ENCODE assay signal across 14 cellular contexts in the genomic region with DNA sequence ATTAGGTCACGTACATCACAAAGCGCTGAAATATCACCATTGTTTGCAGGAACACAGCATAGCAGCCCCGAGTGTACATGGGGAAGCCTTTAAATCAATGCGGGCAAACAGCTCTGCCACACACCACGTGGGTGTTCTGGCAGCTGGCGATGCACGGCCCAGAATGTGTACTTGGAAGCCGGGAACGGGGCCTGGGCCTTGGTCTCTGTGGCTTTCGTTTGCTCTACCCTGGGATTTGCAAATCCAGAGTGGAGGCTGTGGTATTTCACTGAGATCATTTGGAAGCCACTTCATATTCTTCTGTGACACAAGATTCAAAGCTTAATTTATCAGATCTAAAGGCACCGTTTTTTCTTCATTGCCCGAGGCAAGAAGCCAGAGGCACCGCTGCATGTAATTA.
DNase-seq lines count a peak whose midpoint lies in the region; ATAC-seq and TF ChIP-seq lines count a peak whose summit lies in the region.
"Had no signal": no experiment of that assay in that cellular context is flagged by ENCODE, and none has a peak within 500 bp of the region (broad histone marks: within the 10 kb centered on the region; RNA-seq: fewer than 3 reads in every experiment).

No MANE protein-coding gene starts in this region.

- no peaks in the 10 kb centered on the region for H3K27me3 ChIP-seq in vagina
- H3K27me3 ChIP-seq: thyroid gland had no signal

- DNase-seq in NCI-H524 (lab: John Stamatoyannopoulos, UW) (peak; percentile 3 to 52), NCI-H524 treated with DMSO at 0.1 percent for 48 hours (lab: John Stamatoyannopoulos, UW) (no peak), medulla oblongata (ENCODE audit: extremely low spot score) (peak; percentile 89), vagina (ENCODE audit: extremely low spot score in 2 of 2) (peak; percentile 40 to 47), cerebellar nuclear complex (lab: John Stamatoyannopoulos, UW) (no peak), CD14-positive monocyte (ENCODE audit: low spot score) (no peak)
- DNase-seq: activated B cell treated with CpG ODN at 0.5 μM for 24 hours, amniotic stem cell, mucosa of descending colon, NCI-H1930, thyroid gland had no signal

- H3K36me3 ChIP-seq in vagina = no peaks in the 10 kb centered on the region
- H3K36me3 ChIP-seq: thyroid gland had no signal

- peak overlapping the region; percentile 49 for H3K27ac ChIP-seq in VCaP
- H3K27ac ChIP-seq in vagina = no peak overlapping the region
- H3K27ac ChIP-seq: thyroid gland had no signal

- H3K36me3 Mint-ChIP-seq in CD14-positive monocyte = no peaks in the 10 kb centered on the region

- intact Hi-C loops in vagina (cut with DNase I) = no loop called here
- intact Hi-C loops in CD14-positive monocyte (cut with micrococcal nuclease) = no loop called here

- no peak for ATAC-seq in HG03045 (IDR thresholded peaks at IDR 0.05; ENCODE audit: unreplicated experiment)
- ATAC-seq: HCT116, mucosa of descending colon had no signal

- H3K27me3 Mint-ChIP-seq in CD14-positive monocyte (ENCODE audit: low read depth in 3 of 3) = peaks cover 0 to 2% (median 2%) of the 10 kb centered on the region in 3 donors
- H3K27me3 Mint-ChIP-seq: activated B cell treated with CpG ODN at 0.5 μM for 24 hours had no signal

- no peak overlapping the region for H3K27ac Mint-ChIP-seq in CD14-positive monocyte
- H3K27ac Mint-ChIP-seq: activated B cell treated with CpG ODN at 0.5 μM for 24 hours had no signal

- H3K4me1 Mint-ChIP-seq in CD14-positive monocyte = no peaks in the 10 kb centered on the region
- H3K4me1 Mint-ChIP-seq: activated B cell treated with CpG ODN at 0.5 μM for 24 hours had no signal

- H3K9me3 ChIP-seq in vagina = no peaks in the 10 kb centered on the region
- H3K9me3 ChIP-seq: thyroid gland had no signal

- no peaks in the 10 kb centered on the region for H3K4me1 ChIP-seq in vagina
- H3K4me1 ChIP-seq: thyroid gland had no signal

- H3K4me3 Mint-ChIP-seq in CD14-positive monocyte = no peak overlapping the region
- H3K4me3 Mint-ChIP-seq: activated B cell treated with CpG ODN at 0.5 μM for 24 hours had no signal

- TF ChIP-seq CTCF in VCaP (conservative IDR thresholded peaks at IDR 0.05) (no peak), vagina (IDR thresholded peaks at IDR 0.05) (no peak), CD14-positive monocyte (IDR thresholded peaks at IDR 0.05) (no peak)

- H3K9me3 Mint-ChIP-seq in CD14-positive monocyte = peaks cover 0 to 5% (median 0%) of the 10 kb centered on the region in 7 donors
- H3K9me3 Mint-ChIP-seq: activated B cell treated with CpG ODN at 0.5 μM for 24 hours had no signal

- H3K4me3 ChIP-seq in vagina = no peak overlapping the region
- H3K4me3 ChIP-seq: mucosa of descending colon, thyroid gland had no signal

- TF ChIP-seq POLR2A in vagina (IDR thresholded peaks at IDR 0.05) = no peak

Comparison
In these comparisons a context has a peak if more than half of its experiments do, and no peak if none do; other contexts are left out.
1. DNase-seq: peak in NCI-H524 (2 of 2), medulla oblongata (single experiment) and vagina (2 of 2); none in NCI-H524 treated with DMSO at 0.1 percent for 48 hours (single experiment), cerebellar nuclear complex (0 of 2) and CD14-positive monocyte (single experiment).